In genomic region chr19:46927893-46928292, GRCh38 we compare ENCODE assay signal across 17 cellular contexts.
DNase-seq lines count a peak whose midpoint lies in the region; ATAC-seq and TF ChIP-seq lines count a peak whose summit lies in the region.
"Had no signal": no experiment of that assay in that cellular context is flagged by ENCODE, and none has a peak within 500 bp of the region (broad histone marks: within the 10 kb centered on the region; RNA-seq: fewer than 3 reads in every experiment).

No MANE protein-coding gene starts in this region.

- DNase-seq in osteoblast (ENCODE audit: insufficient read length, low spot score, missing footprints) (no peak), SW 1271 (lab: John Stamatoyannopoulos, UW) (no peak), mesothelial cell of epicardium (ENCODE audit: low spot score in 2 of 2, unreplicated experiment in 2 of 2) (no peak)
- DNase-seq: effector CD8-positive, alpha-beta T cell; KG1; NCI-H1694 treated with DMSO at 0.1 percent for 48 hours; NCI-H526 treated with DMSO at 0.1 percent for 48 hours; SHP77 treated with DMSO at 0.1 percent for 48 hours; stimulated activated CD8-positive, alpha-beta memory T cell treated with anti-CD3 and anti-CD28 coated beads, Interleukin-4, amount 100 ng/mL, for 48 hours had no signal

- H3K4me3 Mint-ChIP-seq in IgD-negative memory B cell (no peak overlapping the region), mesothelial cell of epicardium (no peak overlapping the region)
- H3K4me3 Mint-ChIP-seq: CD14-positive monocyte had no signal

- H3K27me3 Mint-ChIP-seq in IgD-negative memory B cell (no peaks in the 10 kb centered on the region), mesothelial cell of epicardium (ENCODE audit: low read depth) (no peaks in the 10 kb centered on the region)

- no peak for ATAC-seq in GM19035 (IDR thresholded peaks at IDR 0.05; ENCODE audit: unreplicated experiment)
- no peak for ATAC-seq in HG03342 (IDR thresholded peaks at IDR 0.05; ENCODE audit: unreplicated experiment)
- ATAC-seq: left lobe of liver had no signal

- H3K79me2 ChIP-seq in osteoblast (ENCODE audit: insufficient read depth, low read length): peaks cover 86% of the 10 kb centered on the region

- H3K27ac ChIP-seq in BLaER1 (no peak overlapping the region), cingulate gyrus (ENCODE audit: low read depth, low read length) (peak overlapping the region; percentile 95), osteoblast (ENCODE audit: low read depth, low read length) (peak overlapping the region; percentile 92)
- H3K27ac ChIP-seq: neutrophil had no signal

- H3K9me3 Mint-ChIP-seq in IgD-negative memory B cell (no peaks in the 10 kb centered on the region), mesothelial cell of epicardium (no peaks in the 10 kb centered on the region)
- H3K9me3 Mint-ChIP-seq: CD14-positive monocyte had no signal

- H3K9me3 ChIP-seq in BLaER1 (no peaks in the 10 kb centered on the region), osteoblast (ENCODE audit: low read depth, low read length) (no peaks in the 10 kb centered on the region)
- H3K9me3 ChIP-seq: neutrophil had no signal

- H3K4me1 ChIP-seq in BLaER1 (peaks cover 55% of the 10 kb centered on the region), osteoblast (ENCODE audit: insufficient read depth, low read length) (peaks cover 70% of the 10 kb centered on the region)

- H3K4me3 ChIP-seq in BLaER1: no peak overlapping the region
- H3K4me3 ChIP-seq in osteoblast (ENCODE audit: insufficient read depth, low read length): no peak overlapping the region

- H3K4me1 Mint-ChIP-seq in IgD-negative memory B cell: peaks cover 21 to 55% (median 46%) of the 10 kb centered on the region in 3 donors
- H3K4me1 Mint-ChIP-seq in mesothelial cell of epicardium: peaks cover 33% of the 10 kb centered on the region

- H3K36me3 Mint-ChIP-seq in IgD-negative memory B cell (no peaks in the 10 kb centered on the region), mesothelial cell of epicardium (no peaks in the 10 kb centered on the region)

- H3K27me3 ChIP-seq in BLaER1 (no peaks in the 10 kb centered on the region), osteoblast (ENCODE audit: insufficient read depth, low read length) (no peaks in the 10 kb centered on the region)
- H3K27me3 ChIP-seq: neutrophil had no signal

- H2AFZ ChIP-seq in osteoblast (ENCODE audit: low read length): no peak overlapping the region

- peak overlapping the region; percentile 50 for H3K4me2 ChIP-seq in BLaER1
- H3K4me2 ChIP-seq in osteoblast (ENCODE audit: insufficient read depth, low read length): no peak overlapping the region

- H4K20me1 ChIP-seq in BLaER1 (peaks cover 100% of the 10 kb centered on the region), osteoblast (ENCODE audit: insufficient read depth, low read length) (peaks cover 14% of the 10 kb centered on the region)

- H3K27ac Mint-ChIP-seq in IgD-negative memory B cell (peak overlapping the region in 2 of 3 donors; percentile 2 to 43), mesothelial cell of epicardium (no peak overlapping the region)

- TF ChIP-seq CTCF in osteoblast (IDR thresholded peaks at IDR 0.05; ENCODE audit: extremely low read depth, low read depth, low read length) (no peak), mesothelial cell of epicardium (IDR thresholded peaks at IDR 0.05; ENCODE audit: unreplicated experiment) (no peak)

- H3K36me3 ChIP-seq in BLaER1: peaks cover 61% of the 10 kb centered on the region
- no peaks in the 10 kb centered on the region for H3K36me3 ChIP-seq in osteoblast (ENCODE audit: insufficient read depth, low read length)
- H3K36me3 ChIP-seq: neutrophil had no signal

- H3K9ac ChIP-seq in BLaER1: no peak overlapping the region
